ENCODE assay signal across 29 cellular contexts in genomic region chr21:31973402-31973944, GRCh38.
"Had no signal": no experiment of that assay in that cellular context is flagged by ENCODE, and none has a peak within 500 bp of the region (broad histone marks: within the 10 kb centered on the region; RNA-seq: fewer than 3 reads in every experiment).

No MANE protein-coding gene starts in this region.

- H3K27ac Mint-ChIP-seq: dendritic cell treated with granulocyte-macrophage colony-stimulating factor and Interleukin-4, amounts not matched to agents 40 ng/mL and 50 ng/mL, for 4 days; endodermal cell; nephron; progenitor cell of endocrine pancreas had no signal

- H3K27ac ChIP-seq: epithelial cell of prostate, gastrocnemius medialis, heart left ventricle, left lung, neutrophil, pancreas, stomach, thyroid gland had no signal

- H3K9me3 ChIP-seq: gastrocnemius medialis, left lung, neutrophil, pancreas, stomach, thyroid gland had no signal

- H3K36me3 Mint-ChIP-seq: naive thymus-derived CD4-positive, alpha-beta T cell had no signal

- H3K4me3 Mint-ChIP-seq: dendritic cell treated with granulocyte-macrophage colony-stimulating factor and Interleukin-4, amounts not matched to agents 40 ng/mL and 50 ng/mL, for 4 days; endodermal cell; nephron had no signal

- H3K27me3 ChIP-seq: gastrocnemius medialis, heart left ventricle, left lung, pancreas, stomach, thyroid gland had no signal

- H3K4me3 ChIP-seq: gastrocnemius medialis, heart left ventricle, left lung, pancreas, smooth muscle cell, stomach, thyroid gland had no signal

- DNase-seq: cerebellar nuclear complex; effector CD8-positive, alpha-beta T cell; endodermal cell; foreskin fibroblast; gastrocnemius medialis; heart left ventricle; hippocampal formation; left cardiac atrium; left lung; mesenchymal stem cell; midbrain; naive thymus-derived CD4-positive, alpha-beta T cell; pancreas; stimulated activated CD4-positive, alpha-beta T cell treated with anti-CD3 and anti-CD28 coated beads, Interleukin-12 subunit alpha, Interleukin-12 subunit beta, amount 100 ng/mL, for 4 hours; stimulated activated CD4-positive, alpha-beta T cell treated with anti-CD3 and anti-CD28 coated beads, Interleukin-1b, Interleukin-23, amount 100 ng/mL, for 48 hours; stimulated activated CD4-positive, alpha-beta T cell treated with anti-CD3 and anti-CD28 coated beads, Interleukin-4, amount 100 ng/mL, for 1 hour; stimulated activated CD8-positive, alpha-beta memory T cell treated with anti-CD3 and anti-CD28 coated beads, Interleukin-4, amount 100 ng/mL, for 48 hours; stimulated activated naive CD4-positive, alpha-beta T cell treated with Interleukin-2 at 50 U/mL for 16 hours; stomach; thyroid gland; trophoblast cell had no signal

- ATAC-seq: esophagus mucosa; gastrocnemius medialis; heart left ventricle; left cardiac atrium; left lung; naive thymus-derived CD4-positive, alpha-beta T cell; sciatic nerve had no signal

- H3K9me3 Mint-ChIP-seq: dendritic cell treated with granulocyte-macrophage colony-stimulating factor and Interleukin-4, amounts not matched to agents 40 ng/mL and 50 ng/mL, for 4 days; endodermal cell; nephron had no signal

- H3K4me1 Mint-ChIP-seq: nephron had no signal

- H3K27me3 Mint-ChIP-seq: progenitor cell of endocrine pancreas had no signal

- H3K4me2 ChIP-seq: smooth muscle cell had no signal

- H3K4me1 ChIP-seq: gastrocnemius medialis, heart left ventricle, left lung, pancreas, stomach had no signal

- H3K36me3 ChIP-seq: gastrocnemius medialis, heart left ventricle, left lung, neutrophil, pancreas, thyroid gland had no signal
